Comparison of ENCODE assay signal across 1 cellular context in the genomic region with DNA sequence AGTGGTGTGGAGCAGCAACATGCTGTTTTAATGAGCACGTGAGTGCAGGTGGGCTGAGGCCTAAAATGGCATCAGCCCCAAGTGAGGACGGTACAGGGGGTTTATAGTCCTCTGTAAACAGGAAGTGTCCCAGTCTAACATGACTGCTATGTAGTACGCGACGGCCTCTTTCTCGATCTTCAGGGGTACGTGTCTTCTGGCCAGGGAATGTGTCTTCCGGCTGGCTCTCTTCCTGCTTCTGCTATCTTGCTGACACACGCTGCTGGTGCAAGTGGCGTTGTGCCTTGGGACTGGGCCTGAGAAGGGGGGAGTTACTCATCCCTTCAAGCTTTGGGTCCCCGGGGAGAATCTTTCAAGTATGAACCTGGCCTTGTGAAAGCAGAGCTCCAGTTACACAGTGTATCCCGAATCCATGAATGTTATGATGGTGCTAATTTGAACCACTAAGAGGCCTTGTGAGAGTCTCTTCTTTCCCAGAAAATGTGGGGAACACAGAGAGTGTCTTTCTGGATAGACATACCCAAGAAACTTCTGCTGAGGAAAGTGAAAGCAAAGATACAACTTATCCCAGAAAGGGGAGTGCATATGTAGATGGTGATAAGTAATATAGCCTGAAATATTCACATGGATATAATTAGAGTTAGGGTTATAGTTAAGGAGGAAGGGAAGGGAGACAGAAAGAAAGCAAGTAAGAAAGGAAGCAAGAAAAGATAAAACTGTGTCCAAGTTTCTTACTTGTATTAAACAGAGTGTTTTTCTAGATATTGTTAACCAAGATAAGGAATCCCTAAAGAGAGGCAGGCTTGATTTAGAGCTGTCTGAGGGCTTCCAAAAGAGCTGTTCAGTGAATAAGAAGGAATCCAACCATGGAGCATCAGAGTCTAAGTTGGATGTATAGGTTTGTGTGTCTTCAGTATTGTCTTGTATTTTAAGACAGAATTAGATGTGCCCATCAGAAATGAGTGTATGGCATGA.
TF ChIP-seq lines count a peak whose summit lies in the region.

No MANE protein-coding gene starts in this region.

TF ChIP-seq in HepG2, 621 proteins besides CTCF, POLR2A, EP300 and RAD21:
- TF ChIP-seq GPBP1L1 (CRISPR knock-in tag; IDR thresholded peaks at IDR 0.05) (no peak), TSC22D2 (CRISPR knock-in tag; IDR thresholded peaks at IDR 0.05; ENCODE audit: borderline replicate concordance) (no peak), ZBTB38 (CRISPR knock-in tag; IDR thresholded peaks at IDR 0.05) (0 out of 2 replicates have a peak, but pooled peaks have one; percentile 32)
